In genomic region chr20:62969939-62970306, GRCh38 we compare ENCODE assay signal across 21 cellular contexts. TPM values are rescaled to one million over a fixed set of nuclear protein-coding genes. Genes with fewer than 3 reads are reported as not detected.
A peak's percentile ranks its signal among the peaks of the same experiment; 100 is the strongest.
DNase-seq lines count a peak whose midpoint lies in the region; ATAC-seq, FAIRE-seq and TF ChIP-seq lines count a peak whose summit lies in the region.
"Had no signal": no experiment of that assay in that cellular context is flagged by ENCODE, and none has a peak within 500 bp of the region (broad histone marks: within the 10 kb centered on the region; RNA-seq: fewer than 3 reads in every experiment).

No MANE protein-coding gene starts in this region.

- H3K4me1 ChIP-seq in HepG2 (ENCODE audit: insufficient read depth, low read length) (peaks cover 45% of the 10 kb centered on the region), right lobe of liver (peaks cover 0 to 5% (median 2%) of the 10 kb centered on the region in 4 donors), H1 (replicated peaks in 1 of 4; ENCODE audit: control insufficient read depth in 3 of 4, insufficient read depth in 4 of 4, low read length in 3 of 4) (peaks cover 2 to 16% (median 10%) of the 10 kb centered on the region in 4 experiments), vagina (peaks cover 12% of the 10 kb centered on the region)
- H3K4me1 ChIP-seq: HAP-1 had no signal

- TF ChIP-seq POLR2A in HepG2 (IDR thresholded peaks at IDR 0.05; ENCODE audit: insufficient read depth in 1 of 2, low read depth in 2 of 2, low read length in 2 of 2) (no peak), right lobe of liver (IDR thresholded peaks at IDR 0.05) (no peak), H1 (IDR thresholded peaks at IDR 0.05; ENCODE audit: control extremely low read depth in 1 of 2, low read depth in 2 of 2, low read length in 2 of 2) (no peak), vagina (IDR thresholded peaks at IDR 0.05) (no peak)

- peak overlapping the region; percentile 65 for H4K91ac ChIP-seq in H1 (replicated peaks; ENCODE audit: insufficient read length, low read length)

- H3K4me2 ChIP-seq in HepG2 (ENCODE audit: low read depth, low read length) (peak overlapping the region; percentile 80), H1 (ENCODE audit: insufficient read depth in 1 of 2, low read depth in 2 of 2, low read length in 2 of 2) (no peak overlapping the region)
- H3K4me2 ChIP-seq: GM23338 had no signal

- no peak overlapping the region for H2BK120ac ChIP-seq in H1 (replicated peaks; ENCODE audit: low read depth, low read length)

- no peak overlapping the region for H3K23ac ChIP-seq in H1 (ENCODE audit: insufficient read length)

- H3K36me3 ChIP-seq in HepG2 (replicated peaks in 1 of 2; ENCODE audit: control insufficient read depth in 1 of 2, insufficient read depth in 2 of 2, low read length in 2 of 2), result peaks cover 18 to 19% of the 10 kb centered on the region in 2 experiments
- H3K36me3 ChIP-seq in right lobe of liver, result peaks cover 0 to 5% (median 0%) of the 10 kb centered on the region in 4 donors
- H3K36me3 ChIP-seq in H1 (ENCODE audit: control insufficient read depth in 2 of 4, insufficient read depth in 4 of 4, low read length in 3 of 4), result no peaks in the 10 kb centered on the region; a peak in 1 of 8 replicates
- no peaks in the 10 kb centered on the region for H3K36me3 ChIP-seq in vagina
- H3K36me3 ChIP-seq: HAP-1 had no signal

- TF ChIP-seq CTCF in HepG2 (CRISPR knock-in tag; IDR thresholded peaks at IDR 0.05) (no peak), right lobe of liver (IDR thresholded peaks at IDR 0.05) (no peak), H1 (IDR thresholded peaks at IDR 0.05; ENCODE audit: control extremely low read depth in 1 of 3, insufficient read depth in 1 of 3, low read depth in 1 of 3, low read length in 3 of 3) (no peak), D721Med (IDR thresholded peaks at IDR 0.05; ENCODE audit: insufficient read depth, missing control alignments) (no peak), vagina (IDR thresholded peaks at IDR 0.05) (no peak)

- H2BK12ac ChIP-seq in H1 (ENCODE audit: low read depth, low read length), result no peak overlapping the region

- no TSS peak for BruUV-seq in HepG2 (replicated peaks; lab: Mats Ljungman, UMichigan)

- H2BK20ac ChIP-seq in H1 (ENCODE audit: low read length), result no peak overlapping the region

- peaks cover 33% of the 10 kb centered on the region; the same call in 1 of the 2 replicates for H4K20me1 ChIP-seq in HepG2 (ENCODE audit: insufficient read depth, low read length)
- peaks cover 0 to 8% of the 10 kb centered on the region in 2 experiments for H4K20me1 ChIP-seq in H1 (replicated peaks in 1 of 2; ENCODE audit: control insufficient read depth in 1 of 2, insufficient read depth in 2 of 2, low read length in 2 of 2)

- H2AK5ac ChIP-seq in H1 (ENCODE audit: low read depth, low read length), result no peak overlapping the region

- H2BK15ac ChIP-seq in H1 (ENCODE audit: low read length), result no peak overlapping the region

- H3K27ac ChIP-seq in HepG2 (ENCODE audit: extremely low read length, insufficient read depth, low read length), result no peak overlapping the region
- no peak overlapping the region for H3K27ac ChIP-seq in right lobe of liver
- no peak overlapping the region for H3K27ac ChIP-seq in H1 (ENCODE audit: low read depth, low read length)
- H3K27ac ChIP-seq in vagina, result no peak overlapping the region

- in situ Hi-C loops in HepG2 (cut with HindIII; ENCODE audit: extremely low pct_ligation_motif_present, low pct_unique_long_range_greater_than_20kb), result no loop called here

- peaks cover 13% of the 10 kb centered on the region; the same call in 1 of the 2 replicates for H3K23me2 ChIP-seq in H1 (ENCODE audit: low read depth, low read length)

- H3K9ac ChIP-seq in HepG2 (ENCODE audit: insufficient read depth, low read depth, low read length) (no peak overlapping the region), H1 (replicated peaks in 1 of 4; ENCODE audit: extremely low read depth in 1 of 4, low read depth in 3 of 4, low read length in 3 of 4) (no peak overlapping the region)

- ATAC-seq in HepG2, result peak; percentile 17
- no peak for ATAC-seq in right lobe of liver
- ATAC-seq: GM12878, GM23338 had no signal

- peak overlapping the region; percentile 19; the same call in 1 of the 2 replicates for H3K18ac ChIP-seq in H1 (ENCODE audit: extremely low read depth, low read length)

- no peak overlapping the region for H4K8ac ChIP-seq in H1 (ENCODE audit: extremely low read depth, insufficient read depth, low read length)

- H3K27me3 ChIP-seq in HepG2 (ENCODE audit: control insufficient read depth in 1 of 2, insufficient read depth in 2 of 2, low read length in 2 of 2), result peaks cover 15 to 38% of the 10 kb centered on the region in 2 experiments
- H3K27me3 ChIP-seq in right lobe of liver, result peaks cover 0 to 16% of the 10 kb centered on the region in 2 donors
- peaks cover 8 to 29% (median 22%) of the 10 kb centered on the region in 4 experiments for H3K27me3 ChIP-seq in H1 (replicated peaks in 1 of 4; ENCODE audit: control insufficient read depth in 3 of 4, extremely low read depth in 1 of 4, insufficient read depth in 3 of 4, low read length in 3 of 4)
- H3K27me3 ChIP-seq in vagina, result peaks cover 16% of the 10 kb centered on the region

- H3K4ac ChIP-seq in H1 (replicated peaks; ENCODE audit: insufficient read length, low read depth, low read length), result peak overlapping the region; percentile 78

- CTCF ChIA-PET in HepG2 (lab: Yijun Ruan, JAX; ENCODE audit: low intra/inter-chr PET ratio, low total read pairs), result no interaction called here
- CTCF ChIA-PET in H1 (lab: Charles Lee; ENCODE audit: partially characterized antibody), result interaction anchor here (0.8 to 8.1 kb wide), 13 partner anchors 9 to 179 kb away, joined by 3 to 53 read pairs (median 7); partner anchors contain the start of gene BHLHE23

- POLR2A ChIA-PET in HepG2 (lab: Yijun Ruan, JAX) (interaction anchor here (0.6 to 2.8 kb wide), 7 partner anchors 7 to 1286 kb away, joined by 3 to 20 read pairs (median 5); partner anchors contain the start of gene GID8), H1 (lab: Charles Lee; ENCODE audit: partially characterized antibody) (interaction anchor here (0.6 to 3.4 kb wide), 7 partner anchors 10 to 85 kb away, joined by 3 to 13 read pairs (median 7); partner anchors contain the start of gene BHLHE23)

- H3K56ac ChIP-seq in H1 (replicated peaks; ENCODE audit: insufficient read length, low read depth, low read length), result no peak overlapping the region

- TF ChIP-seq EP300 in HepG2 (IDR thresholded peaks at IDR 0.05; ENCODE audit: low read depth in 2 of 2, low read length in 2 of 2) (no peak), HepG2 (CRISPR knock-in tag; IDR thresholded peaks at IDR 0.05; ENCODE audit: borderline replicate concordance) (no peak), H1 (IDR thresholded peaks at IDR 0.05; ENCODE audit: borderline replicate concordance in 1 of 2, low read depth in 2 of 2, low read length in 2 of 2) (no peak)

- H3K4me3 ChIP-seq in HepG2 (replicated peaks in 1 of 3; ENCODE audit: insufficient read depth in 1 of 3, low read depth in 2 of 3, low read length in 3 of 3), result peak overlapping the region in 1 of 3 experiments; percentile 69; a peak in 1 of 6 replicates
- H3K4me3 ChIP-seq in right lobe of liver, result no peak overlapping the region
- no peak overlapping the region for H3K4me3 ChIP-seq in H1 (ENCODE audit: extremely low read depth in 1 of 4, insufficient read depth in 2 of 4, low read depth in 3 of 4, low read length in 4 of 4)
- H3K4me3 ChIP-seq in vagina, result no peak overlapping the region
- H3K4me3 ChIP-seq: GM12878, GM23338, HAP-1 had no signal

- H3K9me3 ChIP-seq in HepG2 (ENCODE audit: low read length), result no peaks in the 10 kb centered on the region
- no peaks in the 10 kb centered on the region for H3K9me3 ChIP-seq in right lobe of liver
- no peaks in the 10 kb centered on the region for H3K9me3 ChIP-seq in H1 (ENCODE audit: insufficient read depth in 2 of 2, low read depth in 1 of 2, low read length in 1 of 2)
- H3K9me3 ChIP-seq in vagina, result no peaks in the 10 kb centered on the region
- H3K9me3 ChIP-seq: HAP-1 had no signal

- no peak for FAIRE-seq in HepG2 (lab: Jason Lieb, UNC)
- no peak for FAIRE-seq in H1 (lab: Jason Lieb, UNC)
- no peak for FAIRE-seq in D721Med (lab: Jason Lieb, UNC)
- FAIRE-seq: GM12878, GM19239, H54 had no signal

- 46% methylated on average over 8 of the region's 8 CpGs for WGBS in HepG2 (ENCODE audit: low lambda C conversion rate)
- WGBS in right lobe of liver (ENCODE audit: insufficient coverage, low coverage, low lambda C conversion rate, missing lambda C conversion rate), result 37% methylated on average over 2 of the region's 8 CpGs
- 91% methylated on average over 5 of the region's 8 CpGs; no CpG with 5 or more reads in 1 of the 2 experiments for WGBS in H1 (ENCODE audit: extremely low coverage in 1 of 2, insufficient coverage in 1 of 2, insufficient read length in 1 of 2, insufficient replicate concordance in 2 of 2, low coverage in 1 of 2, low lambda C conversion rate in 2 of 2, missing lambda C conversion rate in 1 of 2), 2 experiments

- intact Hi-C loops in HepG2 (cut with micrococcal nuclease; ENCODE audit: unreplicated experiment), result no loop called here
- intact Hi-C loops in right lobe of liver (cut with DNase I), result loop anchor here in 1 of 2 donors (10.0 kb wide), 1 partner anchor 65 kb away; no protein-coding TSS in a partner anchor
- intact Hi-C loops in vagina (cut with DNase I), result no loop called here

- H2AFZ ChIP-seq in HepG2 (ENCODE audit: low read length) (no peak overlapping the region), H1 (ENCODE audit: low read length) (no peak overlapping the region)
- H2AFZ ChIP-seq: GM23338 had no signal

- DNase-seq in HepG2 (ENCODE audit: low spot score) (peak; percentile 54), right lobe of liver (no peak), H1 (ENCODE audit: low read depth in 1 of 2, low spot score in 2 of 2) (no peak), D721Med (ENCODE audit: insufficient read length, low spot score) (no peak), vagina (ENCODE audit: extremely low spot score in 2 of 2) (no peak)
- DNase-seq: C1 segment of cervical spinal cord, Calu3, COR-L47, DMS153, DND-41, GDM1, HFFc6 had no signal

- H4K5ac ChIP-seq in H1 (ENCODE audit: insufficient read length, low read depth, low read length), result no peak overlapping the region

- H3K79me1 ChIP-seq in H1 (ENCODE audit: low read depth, low read length), result no peaks in the 10 kb centered on the region

- no peak overlapping the region for H3K14ac ChIP-seq in H1 (ENCODE audit: insufficient read length)

- TF ChIP-seq RAD21 in HepG2 (CRISPR knock-in tag; IDR thresholded peaks at IDR 0.05) (no peak), H1 (IDR thresholded peaks at IDR 0.05 in 1 of 2, conservative IDR thresholded peaks at IDR 0.05 in 1 of 2; ENCODE audit: low read depth in 2 of 2, low read length in 2 of 2) (no peak)

- no peaks in the 10 kb centered on the region for H3K79me2 ChIP-seq in HepG2 (ENCODE audit: insufficient read depth, low read length)
- H3K79me2 ChIP-seq in H1 (ENCODE audit: control insufficient read depth in 1 of 2, insufficient read depth in 2 of 2, low read length in 2 of 2), result no peaks in the 10 kb centered on the region

- no peak overlapping the region for H2BK5ac ChIP-seq in H1 (ENCODE audit: low read depth, low read length)

RNA-seq across cellular contexts. Expression of gene SLC17A9, which starts 17.4 kb away (rescaled TPM):
- total RNA-seq in HepG2 (2016; rRNA removed; fragmentation: Illumina TruSeq; extraction: Trizol) (33.6 and 110 TPM in 2 replicates), right lobe of liver (10 to 100 TPM; 29.8 to 99.4 (median 54.1) TPM), vagina (2.5 TPM)
- 27.1 and 27.6 TPM in 2 replicates for total RNA-seq in HepG2 (2016; cell fraction: cytosol; rRNA removed; fragmentation: Illumina TruSeq; extraction: Trizol; ENCODE audit: low read depth)
- 25.3 and 116 TPM in 2 replicates for total RNA-seq in HepG2 (2016; cell fraction: insoluble cytoplasmic fraction; rRNA removed; fragmentation: Illumina TruSeq; extraction: Trizol)
- 36.6 and 38.0 TPM in 2 replicates for total RNA-seq in HepG2 (2016; cell fraction: membrane; rRNA removed; fragmentation: Illumina TruSeq; extraction: Trizol)
- total RNA-seq in HepG2 (2016; cell fraction: nucleus; rRNA removed; fragmentation: Illumina TruSeq; extraction: Trizol), result 145 and 168 TPM in 2 replicates
- polyA plus RNA-seq in HepG2 (2011; rRNA removed) (191 and 280 TPM in 2 replicates), H1 (2011; rRNA removed) (23.5 and 39.6 TPM in 2 replicates)
- 57.2 and 94.5 TPM in 2 replicates for polyA plus RNA-seq in HepG2 (2011; cell fraction: cytosol; rRNA removed)
- polyA plus RNA-seq in HepG2 (2011; cell fraction: nucleus; rRNA removed), result 3,698 and 4,960 TPM in 2 replicates
- 173 and 220 TPM in 2 replicates for polyA plus RNA-seq in HepG2 (2012)
- 16.5 and 18.1 TPM in 2 replicates for polyA plus RNA-seq in HepG2 (2016; cell fraction: cytosol; fragmentation: Illumina TruSeq; extraction: Trizol; ENCODE audit: low read depth)
- polyA plus RNA-seq in HepG2 (2016; cell fraction: insoluble cytoplasmic fraction; fragmentation: Illumina TruSeq; extraction: Trizol; ENCODE audit: low read depth), result 36.5 and 42.6 TPM in 2 replicates
- polyA plus RNA-seq in HepG2 (2016; cell fraction: membrane; fragmentation: Illumina TruSeq; extraction: Trizol; ENCODE audit: low read depth), result 30.7 and 32.6 TPM in 2 replicates
- polyA plus RNA-seq in HepG2 (2016; cell fraction: nucleus; fragmentation: Illumina TruSeq; extraction: Trizol; ENCODE audit: insufficient read depth, low read depth), result 553 and 603 TPM in 2 replicates
- polyA minus RNA-seq in HepG2 (2011; rRNA and poly(A)+ RNA removed; ENCODE audit: low replicate concordance), result 0.07 and 195 TPM in 2 replicates
- polyA minus RNA-seq in HepG2 (2011; cell fraction: cytosol; rRNA and poly(A)+ RNA removed), result 33.4 and 43.3 TPM in 2 replicates
- 176 and 196 TPM in 2 replicates for polyA minus RNA-seq in HepG2 (2011; cell fraction: nucleus; rRNA and poly(A)+ RNA removed)
- 31.1 and 35.2 TPM in 2 replicates for total RNA-seq in H1 (2021; fragmentation: NEBNext Ultra II Directional; extraction: Animal tissue kit (Norgen Biotek cat#: 25700))
- 26.0 TPM for polyA plus RNA-seq in H1 (2011; cell fraction: cytosol; rRNA removed)
- polyA plus RNA-seq in H1 (2011; cell fraction: nucleus; rRNA removed), result 178 TPM
- polyA plus RNA-seq in H1 (2012, experiment 1 of 2), result 15.9 to 29.2 TPM (median 25.3 TPM) in 4 replicates
- polyA plus RNA-seq in H1 (2012, experiment 2 of 2), result 17.4 TPM
- polyA plus RNA-seq in H1 (2013, experiment 1 of 2), result 44.3 TPM
- 44.7 TPM for polyA plus RNA-seq in H1 (2013, experiment 2 of 2)
- polyA minus RNA-seq in H1 (2011; rRNA and poly(A)+ RNA removed), result 6.0 and 6.5 TPM in 2 replicates
- 10.4 TPM for polyA minus RNA-seq in H1 (2011; cell fraction: cytosol; rRNA and poly(A)+ RNA removed)
- 14.7 TPM for polyA minus RNA-seq in H1 (2011; cell fraction: nucleus; rRNA and poly(A)+ RNA removed)
- total RNA-seq: A172 had no signal

RNA-seq across cellular contexts. Expression of gene GID8, which starts 32.0 kb away (rescaled TPM):
- 59.8 and 74.4 TPM in 2 replicates for total RNA-seq in HepG2 (2016; rRNA removed; fragmentation: Illumina TruSeq; extraction: Trizol)
- total RNA-seq in HepG2 (2016; cell fraction: cytosol; rRNA removed; fragmentation: Illumina TruSeq; extraction: Trizol; ENCODE audit: low read depth), result 17.8 and 18.7 TPM in 2 replicates
- 60.3 and 68.0 TPM in 2 replicates for total RNA-seq in HepG2 (2016; cell fraction: insoluble cytoplasmic fraction; rRNA removed; fragmentation: Illumina TruSeq; extraction: Trizol)
- 45.9 and 46.6 TPM in 2 replicates for total RNA-seq in HepG2 (2016; cell fraction: membrane; rRNA removed; fragmentation: Illumina TruSeq; extraction: Trizol)
- total RNA-seq in HepG2 (2016; cell fraction: nucleus; rRNA removed; fragmentation: Illumina TruSeq; extraction: Trizol), result 35.6 and 42.8 TPM in 2 replicates
- 39.0 and 39.6 TPM in 2 replicates for polyA plus RNA-seq in HepG2 (2011; rRNA removed)
- 39.6 and 40.7 TPM in 2 replicates for polyA plus RNA-seq in HepG2 (2011; cell fraction: cytosol; rRNA removed)
- 23.9 and 26.9 TPM in 2 replicates for polyA plus RNA-seq in HepG2 (2011; cell fraction: nucleus; rRNA removed)
- 36.8 and 46.0 TPM in 2 replicates for polyA plus RNA-seq in HepG2 (2012)
- polyA plus RNA-seq in HepG2 (2016; cell fraction: cytosol; fragmentation: Illumina TruSeq; extraction: Trizol; ENCODE audit: low read depth), result 14.5 and 16.6 TPM in 2 replicates
- 66.0 and 70.4 TPM in 2 replicates for polyA plus RNA-seq in HepG2 (2016; cell fraction: insoluble cytoplasmic fraction; fragmentation: Illumina TruSeq; extraction: Trizol; ENCODE audit: low read depth)
- polyA plus RNA-seq in HepG2 (2016; cell fraction: membrane; fragmentation: Illumina TruSeq; extraction: Trizol; ENCODE audit: low read depth), result 31.6 and 32.0 TPM in 2 replicates
- polyA plus RNA-seq in HepG2 (2016; cell fraction: nucleus; fragmentation: Illumina TruSeq; extraction: Trizol; ENCODE audit: insufficient read depth, low read depth), result 58.8 and 62.9 TPM in 2 replicates
- polyA minus RNA-seq in HepG2 (2011; rRNA and poly(A)+ RNA removed; ENCODE audit: low replicate concordance), result 30.6 and 61.9 TPM in 2 replicates
- 28.5 and 31.3 TPM in 2 replicates for polyA minus RNA-seq in HepG2 (2011; cell fraction: cytosol; rRNA and poly(A)+ RNA removed)
- 27.2 and 34.4 TPM in 2 replicates for polyA minus RNA-seq in HepG2 (2011; cell fraction: nucleus; rRNA and poly(A)+ RNA removed)
- 10 to 100 TPM; 12.6 to 18.9 (median 15.1) TPM for total RNA-seq in right lobe of liver
- total RNA-seq in H1 (2021; fragmentation: NEBNext Ultra II Directional; extraction: Animal tissue kit (Norgen Biotek cat#: 25700)), result 72.9 and 73.1 TPM in 2 replicates
- polyA plus RNA-seq in H1 (2011; rRNA removed), result 39.7 and 40.7 TPM in 2 replicates
- 44.1 TPM for polyA plus RNA-seq in H1 (2011; cell fraction: cytosol; rRNA removed)
- 33.3 TPM for polyA plus RNA-seq in H1 (2011; cell fraction: nucleus; rRNA removed)
- 43.9 to 48.5 TPM (median 46.8 TPM) in 4 replicates for polyA plus RNA-seq in H1 (2012, experiment 1 of 2)
- 28.5 TPM for polyA plus RNA-seq in H1 (2012, experiment 2 of 2)
- 46.0 TPM for polyA plus RNA-seq in H1 (2013, experiment 1 of 2)
- 45.2 TPM for polyA plus RNA-seq in H1 (2013, experiment 2 of 2)
- polyA minus RNA-seq in H1 (2011; rRNA and poly(A)+ RNA removed), result 51.3 and 52.9 TPM in 2 replicates
- 29.9 TPM for polyA minus RNA-seq in H1 (2011; cell fraction: cytosol; rRNA and poly(A)+ RNA removed)
- 23.9 TPM for polyA minus RNA-seq in H1 (2011; cell fraction: nucleus; rRNA and poly(A)+ RNA removed)
- 30.2 TPM for total RNA-seq in vagina

RNA-seq across cellular contexts. Expression of gene BHLHE23, which starts 36.8 kb away (rescaled TPM):
- total RNA-seq in HepG2 (2016; rRNA removed; fragmentation: Illumina TruSeq; extraction: Trizol), result not detected in 2 replicates
- not detected in 2 replicates for total RNA-seq in HepG2 (2016; cell fraction: cytosol; rRNA removed; fragmentation: Illumina TruSeq; extraction: Trizol; ENCODE audit: low read depth)
- not detected in 2 replicates for total RNA-seq in HepG2 (2016; cell fraction: insoluble cytoplasmic fraction; rRNA removed; fragmentation: Illumina TruSeq; extraction: Trizol)
- not detected in 2 replicates for total RNA-seq in HepG2 (2016; cell fraction: membrane; rRNA removed; fragmentation: Illumina TruSeq; extraction: Trizol)
- total RNA-seq in HepG2 (2016; cell fraction: nucleus; rRNA removed; fragmentation: Illumina TruSeq; extraction: Trizol), result not detected in 2 replicates
- not detected in 2 replicates for polyA plus RNA-seq in HepG2 (2011; rRNA removed)
- not detected in 2 replicates for polyA plus RNA-seq in HepG2 (2011; cell fraction: cytosol; rRNA removed)
- polyA plus RNA-seq in HepG2 (2011; cell fraction: nucleus; rRNA removed), result not detected in 2 replicates
- polyA plus RNA-seq in HepG2 (2012), result not detected in 2 replicates
- polyA plus RNA-seq in HepG2 (2016; cell fraction: cytosol; fragmentation: Illumina TruSeq; extraction: Trizol; ENCODE audit: low read depth), result not detected in 2 replicates
- polyA plus RNA-seq in HepG2 (2016; cell fraction: insoluble cytoplasmic fraction; fragmentation: Illumina TruSeq; extraction: Trizol; ENCODE audit: low read depth), result not detected in 2 replicates
- polyA plus RNA-seq in HepG2 (2016; cell fraction: membrane; fragmentation: Illumina TruSeq; extraction: Trizol; ENCODE audit: low read depth), result not detected in 2 replicates
- polyA plus RNA-seq in HepG2 (2016; cell fraction: nucleus; fragmentation: Illumina TruSeq; extraction: Trizol; ENCODE audit: insufficient read depth, low read depth), result not detected in 2 replicates
- polyA minus RNA-seq in HepG2 (2011; rRNA and poly(A)+ RNA removed; ENCODE audit: low replicate concordance), result not detected in 2 replicates
- polyA minus RNA-seq in HepG2 (2011; cell fraction: cytosol; rRNA and poly(A)+ RNA removed), result not detected in 2 replicates
- polyA minus RNA-seq in HepG2 (2011; cell fraction: nucleus; rRNA and poly(A)+ RNA removed), result not detected in 2 replicates
- not detected for total RNA-seq in right lobe of liver
- 0.38 and 0.47 TPM in 2 replicates for total RNA-seq in H1 (2021; fragmentation: NEBNext Ultra II Directional; extraction: Animal tissue kit (Norgen Biotek cat#: 25700))
- polyA plus RNA-seq in H1 (2011; rRNA removed), result 0.36 TPM in 1 of 2 replicates, not detected in the other
- 0.14 TPM for polyA plus RNA-seq in H1 (2011; cell fraction: cytosol; rRNA removed)
- polyA plus RNA-seq in H1 (2011; cell fraction: nucleus; rRNA removed), result 0.13 TPM
- not detected in 4 replicates for polyA plus RNA-seq in H1 (2012, experiment 1 of 2)
- not detected for polyA plus RNA-seq in H1 (2012, experiment 2 of 2)
- 0.04 TPM for polyA plus RNA-seq in H1 (2013, experiment 1 of 2)
- polyA plus RNA-seq in H1 (2013, experiment 2 of 2), result 0.09 TPM
- not detected in 2 replicates for polyA minus RNA-seq in H1 (2011; rRNA and poly(A)+ RNA removed)
- polyA minus RNA-seq in H1 (2011; cell fraction: cytosol; rRNA and poly(A)+ RNA removed), result 1.0 TPM
- polyA minus RNA-seq in H1 (2011; cell fraction: nucleus; rRNA and poly(A)+ RNA removed), result 0.80 TPM
- total RNA-seq in vagina, result not detected
- total RNA-seq: A172; A673; Calu3; CD4-positive, alpha-beta memory T cell; HFFc6 had no signal
- polyA plus RNA-seq: BJ; CD4-positive, alpha-beta memory T cell had no signal

RNA-seq across cellular contexts. Expression of gene DIDO1, which starts 43.6 kb away (rescaled TPM):
- total RNA-seq in HepG2 (2016; rRNA removed; fragmentation: Illumina TruSeq; extraction: Trizol), result 75.1 and 77.0 TPM in 2 replicates
- total RNA-seq in HepG2 (2016; cell fraction: cytosol; rRNA removed; fragmentation: Illumina TruSeq; extraction: Trizol; ENCODE audit: low read depth), result 14.5 and 17.3 TPM in 2 replicates
- 71.7 and 75.6 TPM in 2 replicates for total RNA-seq in HepG2 (2016; cell fraction: insoluble cytoplasmic fraction; rRNA removed; fragmentation: Illumina TruSeq; extraction: Trizol)
- total RNA-seq in HepG2 (2016; cell fraction: membrane; rRNA removed; fragmentation: Illumina TruSeq; extraction: Trizol), result 32.1 and 34.1 TPM in 2 replicates
- 86.6 and 98.5 TPM in 2 replicates for total RNA-seq in HepG2 (2016; cell fraction: nucleus; rRNA removed; fragmentation: Illumina TruSeq; extraction: Trizol)
- polyA plus RNA-seq in HepG2 (2011; rRNA removed), result 72.6 and 75.0 TPM in 2 replicates
- polyA plus RNA-seq in HepG2 (2011; cell fraction: cytosol; rRNA removed), result 53.2 and 57.1 TPM in 2 replicates
- polyA plus RNA-seq in HepG2 (2011; cell fraction: nucleus; rRNA removed), result 292 and 297 TPM in 2 replicates
- polyA plus RNA-seq in HepG2 (2012), result 67.9 and 74.0 TPM in 2 replicates
- polyA plus RNA-seq in HepG2 (2016; cell fraction: cytosol; fragmentation: Illumina TruSeq; extraction: Trizol; ENCODE audit: low read depth), result 3.0 TPM in 2 replicates
- 61.5 and 65.9 TPM in 2 replicates for polyA plus RNA-seq in HepG2 (2016; cell fraction: insoluble cytoplasmic fraction; fragmentation: Illumina TruSeq; extraction: Trizol; ENCODE audit: low read depth)
- polyA plus RNA-seq in HepG2 (2016; cell fraction: membrane; fragmentation: Illumina TruSeq; extraction: Trizol; ENCODE audit: low read depth), result 10.9 and 11.6 TPM in 2 replicates
- polyA plus RNA-seq in HepG2 (2016; cell fraction: nucleus; fragmentation: Illumina TruSeq; extraction: Trizol; ENCODE audit: insufficient read depth, low read depth), result 130 and 135 TPM in 2 replicates
- 33.0 and 89.8 TPM in 2 replicates for polyA minus RNA-seq in HepG2 (2011; rRNA and poly(A)+ RNA removed; ENCODE audit: low replicate concordance)
- polyA minus RNA-seq in HepG2 (2011; cell fraction: cytosol; rRNA and poly(A)+ RNA removed), result 30.7 and 35.0 TPM in 2 replicates
- 139 and 144 TPM in 2 replicates for polyA minus RNA-seq in HepG2 (2011; cell fraction: nucleus; rRNA and poly(A)+ RNA removed)
- 10 to 100 TPM; 18.3 to 28.1 (median 21.1) TPM for total RNA-seq in right lobe of liver
- total RNA-seq in H1 (2021; fragmentation: NEBNext Ultra II Directional; extraction: Animal tissue kit (Norgen Biotek cat#: 25700)), result 82.8 and 83.2 TPM in 2 replicates
- 53.6 and 58.8 TPM in 2 replicates for polyA plus RNA-seq in H1 (2011; rRNA removed)
- 66.3 TPM for polyA plus RNA-seq in H1 (2011; cell fraction: cytosol; rRNA removed)
- polyA plus RNA-seq in H1 (2011; cell fraction: nucleus; rRNA removed), result 116 TPM
- 47.3 to 53.1 TPM (median 49.3 TPM) in 4 replicates for polyA plus RNA-seq in H1 (2012, experiment 1 of 2)
- 13.9 TPM for polyA plus RNA-seq in H1 (2012, experiment 2 of 2)
- polyA plus RNA-seq in H1 (2013, experiment 1 of 2), result 63.3 TPM
- polyA plus RNA-seq in H1 (2013, experiment 2 of 2), result 61.2 TPM
- polyA minus RNA-seq in H1 (2011; rRNA and poly(A)+ RNA removed), result 46.3 and 51.4 TPM in 2 replicates
- polyA minus RNA-seq in H1 (2011; cell fraction: cytosol; rRNA and poly(A)+ RNA removed), result 31.8 TPM
- polyA minus RNA-seq in H1 (2011; cell fraction: nucleus; rRNA and poly(A)+ RNA removed), result 65.1 TPM
- 58.7 TPM for total RNA-seq in vagina

Comparison
In these comparisons a context has a peak if more than half of its experiments do, and no peak if none do; other contexts are left out.
1. Of the 41 proteins assayed by ChIP-seq in both HepG2 and H1: peak only in HepG2: HDAC2, RXRA and SIN3A; only in H1: none; in both: none; in neither: 38.